In genomic region chrX:132488819-132489255, GRCh38 we compare ENCODE assay signal across 8 cellular contexts. TPM values are rescaled to one million over a fixed set of nuclear protein-coding genes. Genes with fewer than 3 reads are reported as not detected.
DNase-seq lines count a peak whose midpoint lies in the region; ATAC-seq, FAIRE-seq and TF ChIP-seq lines count a peak whose summit lies in the region.

A gene with protein sequence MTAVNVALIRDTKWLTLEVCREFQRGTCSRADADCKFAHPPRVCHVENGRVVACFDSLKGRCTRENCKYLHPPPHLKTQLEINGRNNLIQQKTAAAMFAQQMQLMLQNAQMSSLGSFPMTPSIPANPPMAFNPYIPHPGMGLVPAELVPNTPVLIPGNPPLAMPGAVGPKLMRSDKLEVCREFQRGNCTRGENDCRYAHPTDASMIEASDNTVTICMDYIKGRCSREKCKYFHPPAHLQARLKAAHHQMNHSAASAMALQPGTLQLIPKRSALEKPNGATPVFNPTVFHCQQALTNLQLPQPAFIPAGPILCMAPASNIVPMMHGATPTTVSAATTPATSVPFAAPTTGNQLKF (minus strand): TSS chrX:132489038. CDS start chrX:132439611, 49,427 bp downstream.

- no peak for TF ChIP-seq EP300 in ovary (IDR thresholded peaks at IDR 0.05)

- TF ChIP-seq CTCF in ovary (IDR thresholded peaks at IDR 0.05): no peak

- H3K4me1 ChIP-seq in Karpas-422 (ENCODE audit: low read length): peaks cover 32% of the 10 kb centered on the region
- H3K4me1 ChIP-seq in SJCRH30: peaks cover 5% of the 10 kb centered on the region; the same call in 1 of the 2 replicates
- H3K4me1 ChIP-seq in ovary (ENCODE audit: insufficient read depth): no peaks in the 10 kb centered on the region

- WGBS in ovary, 3 donors: 23 to 45% (median 35%) methylated on average over 28 of the region's 28 CpGs

- H3K27me3 ChIP-seq in Karpas-422 (ENCODE audit: low read length): no peaks in the 10 kb centered on the region
- no peaks in the 10 kb centered on the region for H3K27me3 ChIP-seq in SJCRH30
- H3K27me3 ChIP-seq in ovary: no peaks in the 10 kb centered on the region

- ATAC-seq in GM21717 (IDR thresholded peaks at IDR 0.05; ENCODE audit: unreplicated experiment): peak; percentile 45

- H3K9me2 ChIP-seq in Karpas-422 (replicated peaks; ENCODE audit: insufficient read depth, low read length): no peaks in the 10 kb centered on the region

- H4K20me1 ChIP-seq in Karpas-422 (ENCODE audit: insufficient read depth, low read depth, low read length): no peaks in the 10 kb centered on the region; the same call in 1 of the 2 replicates

- H3K27ac ChIP-seq in Karpas-422 (ENCODE audit: low read length) (peak within 1 kb of the TSS; percentile 41), SJCRH30 (peak within 1 kb of the TSS; percentile 92), ovary (peak within 1 kb of the TSS; percentile 67 to 74)

- peak within 1 kb of the TSS; percentile 66 for H3K9ac ChIP-seq in Karpas-422 (ENCODE audit: low read length)

- peak within 1 kb of the TSS; percentile 85 for H3K4me2 ChIP-seq in Karpas-422 (ENCODE audit: low read depth, low read length, poor library complexity, severe bottlenecking)

- peak; percentile 50 for DNase-seq in DMS79 treated with DMSO at 0.1 percent for 48 hours (lab: John Stamatoyannopoulos, UW)
- peak; percentile 88 for DNase-seq in Karpas-422
- peak; percentile 70 to 75 for DNase-seq in SJCRH30
- peak; percentile 67 for DNase-seq in activated naive CD4-positive, alpha-beta T cell treated with Interleukin-2 at 50 U/mL for 16 hours
- DNase-seq in head of caudate nucleus: peak in 38 of 42 donors; percentile 4 to 73 (median 42)
- peak in 3 of 5 donors; percentile 27 to 37 (median 34) for DNase-seq in ovary
- DNase-seq in urothelium cell line (ENCODE audit: low spot score): peak; percentile 4

- no peaks in the 10 kb centered on the region for H3K79me2 ChIP-seq in Karpas-422 (ENCODE audit: low read length)

- H3K36me3 ChIP-seq in Karpas-422 (ENCODE audit: insufficient read depth, low read length): no peaks in the 10 kb centered on the region
- H3K36me3 ChIP-seq in SJCRH30: no peaks in the 10 kb centered on the region
- no peaks in the 10 kb centered on the region for H3K36me3 ChIP-seq in ovary

- H3K4me3 ChIP-seq in Karpas-422 (ENCODE audit: low read length): peak within 1 kb of the TSS; percentile 63
- peak within 1 kb of the TSS; percentile 84 for H3K4me3 ChIP-seq in SJCRH30
- H3K4me3 ChIP-seq in ovary: peak within 1 kb of the TSS; percentile 52

- no peak for FAIRE-seq in urothelium cell line (lab: Jason Lieb, UNC)

- intact Hi-C loops in head of caudate nucleus (cut with DNase I): no loop called here
- intact Hi-C loops in ovary (cut with DNase I): no loop called here

- no peak for TF ChIP-seq POLR2A in ovary (IDR thresholded peaks at IDR 0.05)

- H3K9me3 ChIP-seq in Karpas-422 (ENCODE audit: low read length) (no peaks in the 10 kb centered on the region), SJCRH30 (replicated peaks) (no peaks in the 10 kb centered on the region), ovary (no peaks in the 10 kb centered on the region)

- peak within 1 kb of the TSS; percentile 93 for H2AFZ ChIP-seq in Karpas-422 (ENCODE audit: low read length)

RNA-seq across cellular contexts. Expression of the gene that starts here (rescaled TPM):
- total RNA-seq in Karpas-422 (2014; rRNA removed; shearing (Covaris generic); ENCODE audit: low replicate concordance): 6.9 and 22.2 TPM in 2 replicates
- 23.8 and 29.9 TPM in 2 replicates for total RNA-seq in SJCRH30 (2014; rRNA removed; shearing (Covaris generic))
- total RNA-seq in ovary: 10 to 100 TPM in 5 of 7 donors, 1 to 10 TPM in 2; 4.6 to 56.2 (median 17.9) TPM
- 1 to 10 TPM; 1.1 to 6.6 TPM for polyA plus RNA-seq in ovary

Comparison
In these comparisons a context has a peak if more than half of its experiments do, and no peak if none do; other contexts are left out.
1. Peak in every context shown above with its lines: DNase-seq, ATAC-seq, H3K4me3 ChIP-seq and H3K27ac ChIP-seq.
2. DNase-seq: peak in every context shown above with its lines; median percentile 88 in Karpas-422; 72 in SJCRH30; 67 in activated naive CD4-positive, alpha-beta T cell treated with Interleukin-2 at 50 U/mL for 16 hours; 50 in DMS79 treated with DMSO at 0.1 percent for 48 hours; 42 in head of caudate nucleus; 34 in ovary; 4 in urothelium cell line.
3. H3K27ac ChIP-seq: peak in every context shown above with its lines; median percentile 92 in SJCRH30; 70 in ovary; 41 in Karpas-422.